Comparison of ENCODE assay signal across 7 cellular contexts in genomic region chr17:76585048-76585648, GRCh38. TPM values are rescaled to one million over a fixed set of nuclear protein-coding genes. Genes with fewer than 3 reads are reported as not detected.
DNase-seq lines count a peak whose midpoint lies in the region; ATAC-seq, FAIRE-seq and TF ChIP-seq lines count a peak whose summit lies in the region.

No MANE protein-coding gene starts in this region.

- intact Hi-C loops in activated CD8-positive, alpha-beta T cell treated with anti-CD3 and anti-CD28 coated beads for 36 hours (cut with micrococcal nuclease): no loop called here
- intact Hi-C loops in cardiac septum (cut with DNase I): loop anchor here (5.0 kb wide), 1 partner anchor 63 kb away; no protein-coding TSS in a partner anchor

- no peaks in the 10 kb centered on the region for H3K9me3 Mint-ChIP-seq in activated CD8-positive, alpha-beta T cell treated with anti-CD3 and anti-CD28 coated beads for 36 hours

- H3K4me1 ChIP-seq in rectal smooth muscle tissue (ENCODE audit: control insufficient read depth, insufficient read depth, low read length): no peaks in the 10 kb centered on the region

- H3K27me3 Mint-ChIP-seq in activated CD8-positive, alpha-beta T cell treated with anti-CD3 and anti-CD28 coated beads for 36 hours: peaks cover 47% of the 10 kb centered on the region

- H3K36me3 Mint-ChIP-seq in activated CD8-positive, alpha-beta T cell treated with anti-CD3 and anti-CD28 coated beads for 36 hours (ENCODE audit: low read depth): no peaks in the 10 kb centered on the region

- peaks cover 21% of the 10 kb centered on the region for H3K27me3 ChIP-seq in rectal smooth muscle tissue (ENCODE audit: control insufficient read depth, insufficient read depth, low read length)

- no peak overlapping the region for H3K9ac ChIP-seq in rectal smooth muscle tissue (ENCODE audit: low read length)

- peak overlapping the region; percentile 46 for H3K4me3 ChIP-seq in rectal smooth muscle tissue (ENCODE audit: low read length)

- TF ChIP-seq CTCF in activated CD8-positive, alpha-beta T cell treated with anti-CD3 and anti-CD28 coated beads for 36 hours (IDR thresholded peaks at IDR 0.05): no peak

- H3K36me3 ChIP-seq in rectal smooth muscle tissue (ENCODE audit: control insufficient read depth, insufficient read depth, low read length): no peaks in the 10 kb centered on the region

- peak overlapping the region; percentile 53 for H3K4me3 Mint-ChIP-seq in activated CD8-positive, alpha-beta T cell treated with anti-CD3 and anti-CD28 coated beads for 36 hours

- POLR2A ChIA-PET in activated CD8-positive, alpha-beta T cell treated with anti-CD3 and anti-CD28 coated beads for 36 hours (lab: Charles Lee): interaction anchor here (0.7 to 2.8 kb wide), 5 partner anchors 14 to 133 kb away, joined by 3 to 14 read pairs (median 3); no protein-coding TSS in a partner anchor

- H3K27ac Mint-ChIP-seq in activated CD8-positive, alpha-beta T cell treated with anti-CD3 and anti-CD28 coated beads for 36 hours: no peak overlapping the region

- peak; percentile 16 for DNase-seq in HCEC 1CT
- DNase-seq in activated CD8-positive, alpha-beta T cell treated with anti-CD3 and anti-CD28 coated beads for 36 hours: no peak
- DNase-seq in cardiac septum (ENCODE audit: low spot score): peak; percentile 80
- no peak for DNase-seq in urothelium cell line (ENCODE audit: low spot score)
- no peak for DNase-seq in RCC 7860 (ENCODE audit: low spot score)

- CTCF ChIA-PET in activated CD8-positive, alpha-beta T cell treated with anti-CD3 and anti-CD28 coated beads for 36 hours (lab: Charles Lee): interaction anchor here (0.9 to 1.9 kb wide), 7 partner anchors 11 to 62 kb away, joined by 3 to 15 read pairs (median 3); no protein-coding TSS in a partner anchor

- no peak overlapping the region for H3K27ac ChIP-seq in rectal smooth muscle tissue (ENCODE audit: low read depth, low read length)

- FAIRE-seq in urothelium cell line (lab: Jason Lieb, UNC) (no peak), RCC 7860 (lab: Jason Lieb, UNC) (no peak)

- H3K4me1 Mint-ChIP-seq in activated CD8-positive, alpha-beta T cell treated with anti-CD3 and anti-CD28 coated beads for 36 hours (ENCODE audit: low read depth): peaks cover 10% of the 10 kb centered on the region

- no peak for ATAC-seq in activated CD8-positive, alpha-beta T cell treated with anti-CD3 and anti-CD28 coated beads for 36 hours
- ATAC-seq in HG03457 (IDR thresholded peaks at IDR 0.05; ENCODE audit: unreplicated experiment): no peak

RNA-seq across cellular contexts. Expression of gene ST6GALNAC2, which starts 0.5 kb away (rescaled TPM):
- total RNA-seq in activated CD8-positive, alpha-beta T cell treated with anti-CD3 and anti-CD28 coated beads for 36 hours: not detected
- total RNA-seq in cardiac septum: 6.2 TPM

RNA-seq across cellular contexts. Expression of gene PRCD, which starts 45.3 kb away (rescaled TPM):
- total RNA-seq in activated CD8-positive, alpha-beta T cell treated with anti-CD3 and anti-CD28 coated beads for 36 hours: not detected
- total RNA-seq in cardiac septum: 2.7 TPM

RNA-seq across cellular contexts. Expression of gene CYGB, which starts 47.6 kb away (rescaled TPM):
- total RNA-seq in activated CD8-positive, alpha-beta T cell treated with anti-CD3 and anti-CD28 coated beads for 36 hours: under 1 TPM in 1 of 2 experiments, not detected in 1; 0.23 TPM
- total RNA-seq in cardiac septum: 17.6 TPM

RNA-seq across cellular contexts. Expression of gene ST6GALNAC1, which starts 58.4 kb away (rescaled TPM):
- not detected for total RNA-seq in activated CD8-positive, alpha-beta T cell treated with anti-CD3 and anti-CD28 coated beads for 36 hours
- total RNA-seq in cardiac septum: 1.9 TPM

Comparison
In these comparisons a context has a peak if more than half of its experiments do, and no peak if none do; other contexts are left out.
1. DNase-seq: peak in HCEC 1CT (single experiment) and cardiac septum (single experiment); none in activated CD8-positive, alpha-beta T cell treated with anti-CD3 and anti-CD28 coated beads for 36 hours (single experiment), urothelium cell line (single experiment) and RCC 7860 (single experiment).
2. RNA of gene CYGB, which starts 47.6 kb away (total RNA-seq): 17.6 TPM in cardiac septum (single experiment); 0.23 TPM in activated CD8-positive, alpha-beta T cell treated with anti-CD3 and anti-CD28 coated beads for 36 hours; every median in the first group is over 10 times any median in the second.